24 cellular contexts compared by ENCODE assay signal in genomic region chr3:80451393-80451792, GRCh38.
"Had no signal": no experiment of that assay in that cellular context is flagged by ENCODE, and none has a peak within 500 bp of the region (broad histone marks: within the 10 kb centered on the region; RNA-seq: fewer than 3 reads in every experiment).

No MANE protein-coding gene starts in this region.

- DNase-seq: naive thymus-derived CD4-positive, alpha-beta T cell; natural killer cell; occipital lobe; ovary; posterior cingulate gyrus; psoas muscle; right cardiac atrium; right lobe of liver; sigmoid colon; small intestine; stimulated activated CD4-positive, alpha-beta T cell treated with anti-CD3 and anti-CD28 coated beads, Interleukin-15, amount 100 ng/mL, for 24 hours; stimulated activated CD4-positive, alpha-beta T cell treated with anti-CD3 and anti-CD28 coated beads, Interleukin-2, amount 100 ng/mL, for 24 hours; stimulated activated CD4-positive, alpha-beta T cell treated with anti-CD3 and anti-CD28 coated beads, Interleukin-2, amount 100 ng/mL, for 48 hours; stimulated activated CD4-positive, alpha-beta T cell treated with anti-CD3 and anti-CD28 coated beads, Interleukin-4, amount 100 ng/mL, for 24 hours; stimulated activated naive B cell treated with anti-CD40 and anti-IgM and Interleukin-4, amounts not matched to agents 10 μg/mL and 1 μg/mL and 100 μg/mL, for 72 hours; stimulated activated naive CD4-positive, alpha-beta T cell treated with Interleukin-2 at 50 U/mL for 16 hours; stomach; testis; tibial artery; transverse colon; upper lobe of right lung had no signal

- H3K4me1 ChIP-seq: neural progenitor cell, parathyroid adenoma, psoas muscle, right lobe of liver, sigmoid colon, stomach, testis, tibial artery, transverse colon, upper lobe of right lung, vagina had no signal

- H3K27me3 ChIP-seq: neural progenitor cell, ovary, right lobe of liver, sigmoid colon, stomach, testis, tibial artery, transverse colon, upper lobe of right lung, vagina had no signal

- H3K36me3 ChIP-seq: neural progenitor cell, ovary, right lobe of liver, sigmoid colon, stomach, tibial artery, transverse colon, upper lobe of right lung, vagina had no signal

- H3K9ac ChIP-seq: neural progenitor cell, parathyroid adenoma had no signal

- H3K9me3 ChIP-seq: ovary, psoas muscle, right lobe of liver, sigmoid colon, stomach, testis, tibial artery, transverse colon, upper lobe of right lung, vagina had no signal

- H3K4me2 ChIP-seq: neural progenitor cell had no signal

- H3K79me2 ChIP-seq: parathyroid adenoma had no signal

- H3K27ac ChIP-seq: neural progenitor cell, ovary, parathyroid adenoma, psoas muscle, right lobe of liver, sigmoid colon, stomach, testis, tibial artery, transverse colon, upper lobe of right lung, vagina had no signal

- H3K4me3 ChIP-seq: neural progenitor cell, ovary, psoas muscle, right lobe of liver, sigmoid colon, stomach, testis, tibial artery, transverse colon, upper lobe of right lung, vagina had no signal

- H2AFZ ChIP-seq: neural progenitor cell, parathyroid adenoma had no signal
